In the genomic region with DNA sequence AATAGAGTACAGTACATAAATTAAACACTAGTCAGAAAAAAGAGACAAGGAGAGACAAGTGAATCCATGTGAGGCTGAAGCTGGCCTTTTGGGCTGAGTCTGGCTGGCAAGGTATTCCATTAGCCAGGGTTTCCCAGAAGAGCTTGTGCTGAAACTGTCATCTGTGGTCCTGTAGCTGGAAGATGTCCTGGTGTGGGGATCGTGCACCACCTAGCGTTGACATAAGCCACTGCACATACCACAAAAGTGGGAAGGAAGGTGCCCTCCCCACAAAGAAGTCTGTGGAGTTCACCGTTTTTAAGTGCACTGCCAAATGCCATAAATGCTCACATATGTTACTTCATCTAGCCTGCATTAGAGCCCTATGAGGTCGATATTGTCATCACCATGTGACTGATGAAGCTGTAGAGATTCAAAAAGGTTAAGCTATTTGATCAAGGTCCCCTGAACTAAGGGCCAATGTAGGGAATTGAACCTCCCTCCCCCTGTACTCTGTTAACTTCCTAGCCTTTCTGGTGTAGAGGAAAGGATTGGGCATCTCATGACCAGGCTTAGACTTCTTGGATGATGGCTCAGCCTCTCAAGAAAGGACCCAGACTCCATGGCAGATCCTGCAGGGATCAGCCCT, we compare ENCODE assay signal across 8 cellular contexts. TPM values are rescaled to one million over a fixed set of nuclear protein-coding genes. Genes with fewer than 3 reads are reported as not detected.
DNase-seq lines count a peak whose midpoint lies in the region; TF ChIP-seq lines count a peak whose summit lies in the region.

No MANE protein-coding gene starts in this region.

- peak; percentile 92 for TF ChIP-seq CTCF in fibroblast of villous mesenchyme (IDR thresholded peaks at IDR 0.05; ENCODE audit: insufficient read depth, low read depth, low read length)
- peak; percentile 84 for TF ChIP-seq CTCF in neutrophil (IDR thresholded peaks at IDR 0.05)
- TF ChIP-seq CTCF in tibial nerve (IDR thresholded peaks at IDR 0.05): peak; percentile 72 to 81 (median 80)

- H3K27ac ChIP-seq in BLaER1 treated with 17β-estradiol and CSF1 and Interleukin-3, amounts not matched to agents 10 nM and 100 nM: peak overlapping the region in 6 of 11 experiments; percentile 49 to 76 (median 62); a peak in 10 of 22 replicates
- H3K27ac ChIP-seq in neutrophil: no peak overlapping the region
- H3K27ac ChIP-seq in tibial nerve: no peak overlapping the region

- peak overlapping the region in 6 of 11 experiments; percentile 4 to 69 (median 44); a peak in 5 of 22 replicates for H3K9ac ChIP-seq in BLaER1 treated with 17β-estradiol and CSF1 and Interleukin-3, amounts not matched to agents 10 nM and 100 nM
- H3K9ac ChIP-seq in NT2/D1 (ENCODE audit: insufficient read length, low read depth): no peak overlapping the region

- no peak overlapping the region for H3K27ac Mint-ChIP-seq in activated T-helper 1 cell treated with anti-CD3 and anti-CD28 coated beads, Interleukin-12 subunit alpha, Interleukin-12 subunit beta, Interleukin-2, Interleukin-4 antibody, amounts not matched to agents 30 ng/mL and 10 ng/mL and 1 ng/mL, durations not matched to agents 14 hours and 24 hours and 36 hours

- intact Hi-C loops in activated T-helper 1 cell treated with anti-CD3 and anti-CD28 coated beads, Interleukin-12 subunit alpha, Interleukin-12 subunit beta, Interleukin-2, Interleukin-4 antibody, amounts not matched to agents 30 ng/mL and 10 ng/mL and 1 ng/mL, durations not matched to agents 14 hours and 24 hours and 36 hours (cut with micrococcal nuclease): loop anchor here (1.0 to 5.0 kb wide), 5 partner anchors 62 to 1005 kb away; partner anchors contain the start of gene EHD3

- TF ChIP-seq EP300 in tibial nerve (IDR thresholded peaks at IDR 0.05): no peak

- no peaks in the 10 kb centered on the region for H3K4me1 Mint-ChIP-seq in activated T-helper 1 cell treated with anti-CD3 and anti-CD28 coated beads, Interleukin-12 subunit alpha, Interleukin-12 subunit beta, Interleukin-2, Interleukin-4 antibody, amounts not matched to agents 30 ng/mL and 10 ng/mL and 1 ng/mL, durations not matched to agents 14 hours and 24 hours and 36 hours (ENCODE audit: low read depth)

- no peak overlapping the region for H3K4me3 ChIP-seq in BLaER1 treated with 17β-estradiol and CSF1 and Interleukin-3, amounts not matched to agents 10 nM and 100 nM
- H3K4me3 ChIP-seq in NT2/D1 (ENCODE audit: insufficient read length, low read depth) (no peak overlapping the region), fibroblast of villous mesenchyme (ENCODE audit: low read depth, low read length) (no peak overlapping the region), neutrophil (ENCODE audit: low read depth in 1 of 2, low read length in 1 of 2) (no peak overlapping the region), tibial nerve (no peak overlapping the region)

- H3K36me3 ChIP-seq in BLaER1 treated with 17β-estradiol and CSF1 and Interleukin-3, amounts not matched to agents 10 nM and 100 nM: no peaks in the 10 kb centered on the region
- H3K36me3 ChIP-seq in NT2/D1 (ENCODE audit: insufficient read depth, insufficient read length, low read length) (no peaks in the 10 kb centered on the region), neutrophil (no peaks in the 10 kb centered on the region), tibial nerve (no peaks in the 10 kb centered on the region)

- DNase-seq in GM19240 (ENCODE audit: insufficient read length, low spot score): peak; percentile 51
- DNase-seq in HS-27A (ENCODE audit: low read depth): peak; percentile 5
- DNase-seq in NT2/D1 (ENCODE audit: low read depth, low spot score): peak; percentile 68
- peak; percentile 31 for DNase-seq in activated T-helper 1 cell treated with anti-CD3 and anti-CD28 coated beads, Interleukin-12 subunit alpha, Interleukin-12 subunit beta, Interleukin-2, Interleukin-4 antibody, amounts not matched to agents 30 ng/mL and 10 ng/mL and 1 ng/mL, durations not matched to agents 14 hours and 24 hours and 36 hours (ENCODE audit: low spot score)
- peak; percentile 55 for DNase-seq in fibroblast of villous mesenchyme (ENCODE audit: low read depth)
- DNase-seq in tibial nerve (ENCODE audit: low spot score in 2 of 2): peak; percentile 19 to 53

- H3K27me3 Mint-ChIP-seq in activated T-helper 1 cell treated with anti-CD3 and anti-CD28 coated beads, Interleukin-12 subunit alpha, Interleukin-12 subunit beta, Interleukin-2, Interleukin-4 antibody, amounts not matched to agents 30 ng/mL and 10 ng/mL and 1 ng/mL, durations not matched to agents 14 hours and 24 hours and 36 hours (ENCODE audit: insufficient read depth): peaks cover 3% of the 10 kb centered on the region

- no peak overlapping the region for H3K4me3 Mint-ChIP-seq in activated T-helper 1 cell treated with anti-CD3 and anti-CD28 coated beads, Interleukin-12 subunit alpha, Interleukin-12 subunit beta, Interleukin-2, Interleukin-4 antibody, amounts not matched to agents 30 ng/mL and 10 ng/mL and 1 ng/mL, durations not matched to agents 14 hours and 24 hours and 36 hours

- no peaks in the 10 kb centered on the region for H3K9me3 ChIP-seq in BLaER1 treated with 17β-estradiol and CSF1 and Interleukin-3, amounts not matched to agents 10 nM and 100 nM (replicated peaks in 1 of 11)
- H3K9me3 ChIP-seq in NT2/D1 (ENCODE audit: insufficient read depth, low read length) (no peaks in the 10 kb centered on the region), neutrophil (no peaks in the 10 kb centered on the region), tibial nerve (no peaks in the 10 kb centered on the region)

- no peaks in the 10 kb centered on the region for H3K27me3 ChIP-seq in BLaER1 treated with 17β-estradiol and CSF1 and Interleukin-3, amounts not matched to agents 10 nM and 100 nM
- H3K27me3 ChIP-seq in NT2/D1 (ENCODE audit: insufficient read depth, insufficient read length) (no peaks in the 10 kb centered on the region), neutrophil (no peaks in the 10 kb centered on the region), tibial nerve (no peaks in the 10 kb centered on the region)

- peaks cover 35 to 78% (median 72%) of the 10 kb centered on the region in 10 experiments for H3K4me1 ChIP-seq in BLaER1 treated with 17β-estradiol and CSF1 and Interleukin-3, amounts not matched to agents 10 nM and 100 nM
- H3K4me1 ChIP-seq in NT2/D1 (ENCODE audit: insufficient read depth, insufficient read length): no peaks in the 10 kb centered on the region
- H3K4me1 ChIP-seq in neutrophil (ENCODE audit: control insufficient read depth in 1 of 2, insufficient read depth in 1 of 2, low read depth in 1 of 2, low read length in 1 of 2): peaks cover 6% of the 10 kb centered on the region in 2 experiments
- no peaks in the 10 kb centered on the region for H3K4me1 ChIP-seq in tibial nerve

- no peaks in the 10 kb centered on the region for H4K20me1 ChIP-seq in BLaER1 treated with 17β-estradiol and CSF1 and Interleukin-3, amounts not matched to agents 10 nM and 100 nM

- WGBS in tibial nerve, 2 donors: 0% methylated on average over 4 of the region's 4 CpGs

- H3K4me2 ChIP-seq in BLaER1 treated with 17β-estradiol and CSF1 and Interleukin-3, amounts not matched to agents 10 nM and 100 nM: peak overlapping the region; percentile 49 to 96 (median 88); a peak in 20 of 22 replicates

- no peak for TF ChIP-seq POLR2A in tibial nerve (IDR thresholded peaks at IDR 0.05)

- no peaks in the 10 kb centered on the region for H3K36me3 Mint-ChIP-seq in activated T-helper 1 cell treated with anti-CD3 and anti-CD28 coated beads, Interleukin-12 subunit alpha, Interleukin-12 subunit beta, Interleukin-2, Interleukin-4 antibody, amounts not matched to agents 30 ng/mL and 10 ng/mL and 1 ng/mL, durations not matched to agents 14 hours and 24 hours and 36 hours (ENCODE audit: low read depth)

- H3K9me3 Mint-ChIP-seq in activated T-helper 1 cell treated with anti-CD3 and anti-CD28 coated beads, Interleukin-12 subunit alpha, Interleukin-12 subunit beta, Interleukin-2, Interleukin-4 antibody, amounts not matched to agents 30 ng/mL and 10 ng/mL and 1 ng/mL, durations not matched to agents 14 hours and 24 hours and 36 hours: no peaks in the 10 kb centered on the region

RNA-seq across cellular contexts. Expression of gene GALNT14, which starts 31.9 kb away (rescaled TPM):
- total RNA-seq in activated T-helper 1 cell treated with anti-CD3 and anti-CD28 coated beads, Interleukin-12 subunit alpha, Interleukin-12 subunit beta, Interleukin-2, Interleukin-4 antibody, amounts not matched to agents 30 ng/mL and 10 ng/mL and 1 ng/mL, durations not matched to agents 14 hours and 24 hours and 36 hours: 0.21 and 0.27 TPM in 2 replicates
- total RNA-seq in fibroblast of villous mesenchyme (under 0.01 TPM in 1 of 2 replicates, not detected in the other), tibial nerve (1 to 10 TPM in 1 of 4 donors, under 1 TPM in 2, not detected in 1; 0.21 to 4.2 (median 0.78) TPM)

RNA-seq across cellular contexts. Expression of gene CAPN14, which starts 47.1 kb away (rescaled TPM):
- 0.18 and 0.20 TPM in 2 replicates for total RNA-seq in activated T-helper 1 cell treated with anti-CD3 and anti-CD28 coated beads, Interleukin-12 subunit alpha, Interleukin-12 subunit beta, Interleukin-2, Interleukin-4 antibody, amounts not matched to agents 30 ng/mL and 10 ng/mL and 1 ng/mL, durations not matched to agents 14 hours and 24 hours and 36 hours
- total RNA-seq in fibroblast of villous mesenchyme (under 0.01 TPM in 2 replicates), tibial nerve (not detected)

Comparison
In these comparisons a context has a peak if more than half of its experiments do, and no peak if none do; other contexts are left out.
1. H3K27ac ChIP-seq: peak in BLaER1 treated with 17β-estradiol and CSF1 and Interleukin-3, amounts not matched to agents 10 nM and 100 nM (6 of 11); none in neutrophil (single experiment) and tibial nerve (0 of 4).
2. DNase-seq: peak in every context shown above with its lines; median percentile 68 in NT2/D1; 55 in fibroblast of villous mesenchyme; 51 in GM19240; 36 in tibial nerve; 31 in activated T-helper 1 cell treated with anti-CD3 and anti-CD28 coated beads, Interleukin-12 subunit alpha, Interleukin-12 subunit beta, Interleukin-2, Interleukin-4 antibody, amounts not matched to agents 30 ng/mL and 10 ng/mL and 1 ng/mL, durations not matched to agents 14 hours and 24 hours and 36 hours; 5 in HS-27A.
3. Peak in every context shown above with its lines, with median percentiles within 50 percentile points of each other: CTCF ChIP-seq.